Comparison of ENCODE assay signal across 14 cellular contexts in genomic region chr1:166952002-166952746, GRCh38. TPM values are rescaled to one million over a fixed set of nuclear protein-coding genes. Genes with fewer than 3 reads are reported as not detected.
DNase-seq lines count a peak whose midpoint lies in the region; ATAC-seq, FAIRE-seq and TF ChIP-seq lines count a peak whose summit lies in the region.
"Had no signal": no experiment of that assay in that cellular context is flagged by ENCODE, and none has a peak within 500 bp of the region (broad histone marks: within the 10 kb centered on the region; RNA-seq: fewer than 3 reads in every experiment).

No MANE protein-coding gene starts in this region.

- peak overlapping the region; percentile 70 for H3K4me2 ChIP-seq in astrocyte (ENCODE audit: low read length)

- H3K9ac ChIP-seq in astrocyte (ENCODE audit: low read length): no peak overlapping the region

- H3K4me1 ChIP-seq in astrocyte (ENCODE audit: insufficient read depth, low read length) (peaks cover 23% of the 10 kb centered on the region), right atrium auricular region (peaks cover 0 to 15% of the 10 kb centered on the region in 2 donors)
- H3K4me1 ChIP-seq: uterus had no signal

- H3K79me2 ChIP-seq in astrocyte (ENCODE audit: insufficient read depth, low read length): no peaks in the 10 kb centered on the region

- peak; percentile 62 for ATAC-seq in activated CD8-positive, alpha-beta T cell treated with anti-CD3 and anti-CD28 coated beads for 36 hours
- ATAC-seq in activated CD8-positive, alpha-beta T cell treated with anti-CD3 and anti-CD28 coated beads, Interleukin-2, amount 10 ng/mL, durations not matched to agents 7 days and 5 days: no peak
- ATAC-seq in stimulated activated naive CD8-positive, alpha-beta T cell treated with anti-CD3 and anti-CD28 coated beads, Interleukin-15, amount 100 ng/mL, for 72 hours: peak; percentile 82

- intact Hi-C loops in activated CD8-positive, alpha-beta T cell treated with anti-CD3 and anti-CD28 coated beads for 36 hours (cut with micrococcal nuclease): no loop called here

- peak; percentile 96 for FAIRE-seq in astrocyte (lab: Jason Lieb, UNC)

- peaks cover 29% of the 10 kb centered on the region for H3K27me3 ChIP-seq in astrocyte (ENCODE audit: insufficient read depth, low read length)
- no peaks in the 10 kb centered on the region for H3K27me3 ChIP-seq in right atrium auricular region
- H3K27me3 ChIP-seq: uterus had no signal

- no peak overlapping the region for H3K27ac Mint-ChIP-seq in activated CD8-positive, alpha-beta T cell treated with anti-CD3 and anti-CD28 coated beads for 36 hours
- H3K27ac Mint-ChIP-seq in activated CD8-positive, alpha-beta T cell treated with anti-CD3 and anti-CD28 coated beads, Interleukin-2, amount 10 ng/mL, durations not matched to agents 7 days and 5 days: no peak overlapping the region
- peak overlapping the region; percentile 38 for H3K27ac Mint-ChIP-seq in astrocyte (ENCODE audit: unreplicated experiment)
- no peak overlapping the region for H3K27ac Mint-ChIP-seq in stimulated activated naive CD8-positive, alpha-beta T cell treated with anti-CD3 and anti-CD28 coated beads, Interleukin-15, amount 100 ng/mL, for 72 hours

- peak overlapping the region; percentile 49 for H3K27ac ChIP-seq in astrocyte (ENCODE audit: low read depth, low read length)
- H3K27ac ChIP-seq in right atrium auricular region: peak overlapping the region; percentile 33 to 76
- H3K27ac ChIP-seq: HL-60, uterus had no signal

- POLR2A ChIA-PET in activated CD8-positive, alpha-beta T cell treated with anti-CD3 and anti-CD28 coated beads for 36 hours (lab: Charles Lee): no interaction called here
- POLR2A ChIA-PET in activated CD8-positive, alpha-beta T cell treated with anti-CD3 and anti-CD28 coated beads, Interleukin-2, amount 10 ng/mL, durations not matched to agents 7 days and 5 days (lab: Charles Lee): no interaction called here

- H3K4me3 Mint-ChIP-seq in activated CD8-positive, alpha-beta T cell treated with anti-CD3 and anti-CD28 coated beads for 36 hours: no peak overlapping the region
- H3K4me3 Mint-ChIP-seq in activated CD8-positive, alpha-beta T cell treated with anti-CD3 and anti-CD28 coated beads, Interleukin-2, amount 10 ng/mL, durations not matched to agents 7 days and 5 days: no peak overlapping the region
- H3K4me3 Mint-ChIP-seq in astrocyte (ENCODE audit: unreplicated experiment): no peak overlapping the region
- no peak overlapping the region for H3K4me3 Mint-ChIP-seq in stimulated activated naive CD8-positive, alpha-beta T cell treated with anti-CD3 and anti-CD28 coated beads, Interleukin-15, amount 100 ng/mL, for 72 hours

- peak overlapping the region; percentile 15 for H3K4me3 ChIP-seq in astrocyte (ENCODE audit: insufficient read depth, low read depth, low read length)
- no peak overlapping the region for H3K4me3 ChIP-seq in right atrium auricular region
- H3K4me3 ChIP-seq: uterus had no signal

- H3K9me3 ChIP-seq in astrocyte (ENCODE audit: insufficient read depth, low read depth, low read length): no peaks in the 10 kb centered on the region
- H3K9me3 ChIP-seq in right atrium auricular region: no peaks in the 10 kb centered on the region
- H3K9me3 ChIP-seq: uterus had no signal

- H3K4me1 Mint-ChIP-seq in activated CD8-positive, alpha-beta T cell treated with anti-CD3 and anti-CD28 coated beads for 36 hours (ENCODE audit: low read depth): peaks cover 15% of the 10 kb centered on the region
- H3K4me1 Mint-ChIP-seq in activated CD8-positive, alpha-beta T cell treated with anti-CD3 and anti-CD28 coated beads, Interleukin-2, amount 10 ng/mL, durations not matched to agents 7 days and 5 days (ENCODE audit: low read depth): peaks cover 14% of the 10 kb centered on the region
- H3K4me1 Mint-ChIP-seq in astrocyte (ENCODE audit: low read depth, unreplicated experiment): peaks cover 52% of the 10 kb centered on the region
- peaks cover 12% of the 10 kb centered on the region for H3K4me1 Mint-ChIP-seq in stimulated activated naive CD8-positive, alpha-beta T cell treated with anti-CD3 and anti-CD28 coated beads, Interleukin-15, amount 100 ng/mL, for 72 hours

- peaks cover 21% of the 10 kb centered on the region for H3K27me3 Mint-ChIP-seq in activated CD8-positive, alpha-beta T cell treated with anti-CD3 and anti-CD28 coated beads for 36 hours
- H3K27me3 Mint-ChIP-seq in activated CD8-positive, alpha-beta T cell treated with anti-CD3 and anti-CD28 coated beads, Interleukin-2, amount 10 ng/mL, durations not matched to agents 7 days and 5 days (ENCODE audit: low read depth): peaks cover 18% of the 10 kb centered on the region
- H3K27me3 Mint-ChIP-seq in astrocyte (ENCODE audit: low read depth, unreplicated experiment): no peaks in the 10 kb centered on the region
- H3K27me3 Mint-ChIP-seq in stimulated activated naive CD8-positive, alpha-beta T cell treated with anti-CD3 and anti-CD28 coated beads, Interleukin-15, amount 100 ng/mL, for 72 hours: peaks cover 20% of the 10 kb centered on the region

- no peaks in the 10 kb centered on the region for H4K20me1 ChIP-seq in astrocyte (ENCODE audit: insufficient read depth, low read length)

- TF ChIP-seq CTCF in activated CD8-positive, alpha-beta T cell treated with anti-CD3 and anti-CD28 coated beads for 36 hours (IDR thresholded peaks at IDR 0.05): no peak
- TF ChIP-seq CTCF in astrocyte (IDR thresholded peaks at IDR 0.05; ENCODE audit: insufficient read depth, low read depth, low read length) (no peak), right atrium auricular region (IDR thresholded peaks at IDR 0.05) (no peak)

- H3K36me3 ChIP-seq in astrocyte (ENCODE audit: insufficient read depth, low read length) (no peaks in the 10 kb centered on the region), right atrium auricular region (no peaks in the 10 kb centered on the region)
- H3K36me3 ChIP-seq: uterus had no signal

- H3K9me3 Mint-ChIP-seq in activated CD8-positive, alpha-beta T cell treated with anti-CD3 and anti-CD28 coated beads for 36 hours: no peaks in the 10 kb centered on the region
- no peaks in the 10 kb centered on the region for H3K9me3 Mint-ChIP-seq in activated CD8-positive, alpha-beta T cell treated with anti-CD3 and anti-CD28 coated beads, Interleukin-2, amount 10 ng/mL, durations not matched to agents 7 days and 5 days (ENCODE audit: insufficient read depth)
- H3K9me3 Mint-ChIP-seq in astrocyte (ENCODE audit: unreplicated experiment): no peaks in the 10 kb centered on the region
- H3K9me3 Mint-ChIP-seq in stimulated activated naive CD8-positive, alpha-beta T cell treated with anti-CD3 and anti-CD28 coated beads, Interleukin-15, amount 100 ng/mL, for 72 hours: no peaks in the 10 kb centered on the region

- no peak overlapping the region for H2AFZ ChIP-seq in astrocyte (ENCODE audit: low read depth, low read length)

- no peak for DNase-seq in activated CD8-positive, alpha-beta T cell treated with anti-CD3 and anti-CD28 coated beads for 36 hours
- DNase-seq in activated CD8-positive, alpha-beta T cell treated with anti-CD3 and anti-CD28 coated beads, Interleukin-2, amount 10 ng/mL, durations not matched to agents 7 days and 5 days: no peak
- DNase-seq in astrocyte (ENCODE audit: low read depth) (peak; percentile 93), right atrium auricular region (ENCODE audit: low spot score) (no peak), middle frontal gyrus (ENCODE audit: extremely low spot score, low spot score) (no peak), Kasumi-1 (lab: John Stamatoyannopoulos, UW) (no peak), NCI-H1092 treated with DMSO at 0.1 percent for 48 hours (lab: John Stamatoyannopoulos, UW) (no peak)
- no peak for DNase-seq in stimulated activated naive CD8-positive, alpha-beta T cell treated with anti-CD3 and anti-CD28 coated beads, Interleukin-15, amount 100 ng/mL, for 72 hours
- DNase-seq: activated effector memory CD4-positive, alpha-beta T cell treated with anti-CD3 and anti-CD28 coated beads, Interleukin-2, amount 50 U/mL, for 16 hours; NCI-H2227 treated with DMSO at 0.1 percent for 48 hours; stimulated activated CD4-positive, alpha-beta T cell treated with anti-CD3 and anti-CD28 coated beads, Interleukin-4, amount 100 ng/mL, for 4 hours; uterus had no signal

- CTCF ChIA-PET in activated CD8-positive, alpha-beta T cell treated with anti-CD3 and anti-CD28 coated beads for 36 hours (lab: Charles Lee): interaction anchor here (1.1 to 1.5 kb wide), 3 partner anchors 18 to 107 kb away, joined by 3 read pairs; no protein-coding TSS in a partner anchor
- CTCF ChIA-PET in activated CD8-positive, alpha-beta T cell treated with anti-CD3 and anti-CD28 coated beads, Interleukin-2, amount 10 ng/mL, durations not matched to agents 7 days and 5 days (lab: Charles Lee): no interaction called here

- H3K36me3 Mint-ChIP-seq in activated CD8-positive, alpha-beta T cell treated with anti-CD3 and anti-CD28 coated beads for 36 hours (ENCODE audit: low read depth): peaks cover 1% of the 10 kb centered on the region
- H3K36me3 Mint-ChIP-seq in activated CD8-positive, alpha-beta T cell treated with anti-CD3 and anti-CD28 coated beads, Interleukin-2, amount 10 ng/mL, durations not matched to agents 7 days and 5 days (ENCODE audit: low read depth): peaks cover 2% of the 10 kb centered on the region
- H3K36me3 Mint-ChIP-seq in astrocyte (ENCODE audit: low read depth, unreplicated experiment): no peaks in the 10 kb centered on the region

RNA-seq across cellular contexts. Expression of gene ILDR2, which starts 23.2 kb away (rescaled TPM):
- 10 to 100 TPM; 14.3 to 15.1 TPM for total RNA-seq in activated CD8-positive, alpha-beta T cell treated with anti-CD3 and anti-CD28 coated beads for 36 hours
- total RNA-seq in activated CD8-positive, alpha-beta T cell treated with anti-CD3 and anti-CD28 coated beads, Interleukin-2, amount 10 ng/mL, durations not matched to agents 7 days and 5 days: 1 to 10 TPM; 4.3 to 5.0 TPM
- total RNA-seq in astrocyte (7.8 and 9.3 TPM in 2 replicates), right atrium auricular region (10 to 100 TPM in 1 of 2 donors, 1 to 10 TPM in 1; 7.3 to 23.2 TPM)

RNA-seq across cellular contexts. Expression of gene MAEL, which starts 36.9 kb away (rescaled TPM):
- total RNA-seq in activated CD8-positive, alpha-beta T cell treated with anti-CD3 and anti-CD28 coated beads for 36 hours: under 1 TPM in 1 of 2 experiments, not detected in 1; 0.29 TPM
- total RNA-seq in activated CD8-positive, alpha-beta T cell treated with anti-CD3 and anti-CD28 coated beads, Interleukin-2, amount 10 ng/mL, durations not matched to agents 7 days and 5 days: not detected
- total RNA-seq in astrocyte: 0.11 and 0.17 TPM in 2 replicates
- total RNA-seq in right atrium auricular region: 1 to 10 TPM; 6.7 to 8.5 TPM
- total RNA-seq: T-helper 1 cell treated with Interleukin-12 subunit alpha and Interleukin-12 subunit beta and Interleukin-4 antibody, amounts not matched to agents 30 ng/mL and 1 ng/mL, for 36 hours had no signal
